ENCODE assay signal across 13 cellular contexts in the genomic region with DNA sequence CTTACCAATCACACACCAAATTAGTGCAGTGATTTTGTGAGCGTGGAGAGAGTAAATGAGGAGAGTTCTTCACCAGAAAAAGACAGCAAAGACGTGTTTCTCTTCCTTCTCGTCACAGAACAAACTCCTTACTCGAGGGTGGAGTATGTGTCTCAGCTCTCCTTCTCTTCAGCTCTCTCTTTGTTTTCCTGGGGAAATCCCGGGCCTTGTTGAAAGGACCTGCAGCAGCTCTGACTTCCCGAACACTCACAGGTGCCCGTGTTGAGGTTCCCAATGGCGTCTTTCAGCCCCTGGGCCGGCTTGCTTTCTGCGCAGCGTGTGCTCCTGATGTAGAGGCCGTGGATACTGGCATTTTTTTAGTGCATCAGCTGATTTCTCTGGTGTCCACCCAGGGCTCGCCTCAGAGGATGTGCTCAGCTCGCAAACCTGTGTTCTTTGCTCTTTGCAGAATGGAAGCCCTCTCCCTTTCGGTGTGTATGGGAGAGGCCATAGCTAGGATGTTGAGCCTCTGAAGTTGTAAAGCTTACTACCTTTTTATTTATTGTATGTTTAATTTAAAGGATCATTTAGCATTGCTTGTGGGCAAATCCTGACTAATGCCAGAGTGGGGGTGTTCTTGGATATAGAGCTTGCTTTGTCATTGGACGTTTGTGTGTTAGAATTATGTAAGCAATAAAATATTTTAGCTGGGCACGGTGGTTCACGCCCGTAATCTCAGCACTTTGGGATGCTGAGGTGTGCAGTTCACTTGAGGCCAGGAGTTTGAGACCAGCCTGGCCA. TPM values are rescaled to one million over a fixed set of nuclear protein-coding genes. Genes with fewer than 3 reads are reported as not detected.
A peak's percentile ranks its signal among the peaks of the same experiment; 100 is the strongest.
DNase-seq lines count a peak whose midpoint lies in the region; ATAC-seq and TF ChIP-seq lines count a peak whose summit lies in the region.
"Had no signal": no experiment of that assay in that cellular context is flagged by ENCODE, and none has a peak within 500 bp of the region (broad histone marks: within the 10 kb centered on the region; RNA-seq: fewer than 3 reads in every experiment).

No MANE protein-coding gene starts in this region.

- WGBS in mammary epithelial cell (ENCODE audit: low coverage, missing lambda C conversion rate): 67% methylated on average over 13 of the region's 19 CpGs

- H3K27ac ChIP-seq in mammary epithelial cell (ENCODE audit: insufficient read depth, low read depth, low read length) (peak overlapping the region; percentile 3), breast epithelium (no peak overlapping the region), epithelial cell of prostate (peak overlapping the region; percentile 76)
- H3K27ac ChIP-seq: adrenal gland, SJSA1 had no signal

- intact Hi-C loops in mammary epithelial cell (cut with micrococcal nuclease) (no loop called here), breast epithelium (cut with DNase I; ENCODE audit: low total_unique reads) (no loop called here)

- H3K27me3 ChIP-seq in mammary epithelial cell (ENCODE audit: insufficient read depth, low read length) (no peaks in the 10 kb centered on the region), breast epithelium (no peaks in the 10 kb centered on the region)
- H3K27me3 ChIP-seq: adrenal gland, gastroesophageal sphincter, SJSA1 had no signal

- H3K4me3 ChIP-seq in mammary epithelial cell (replicated peaks in 1 of 3; ENCODE audit: insufficient read depth in 1 of 3, low read depth in 2 of 3, low read length in 3 of 3) (no peak overlapping the region), breast epithelium (no peak overlapping the region)
- H3K4me3 ChIP-seq: adrenal gland, gastroesophageal sphincter, SJSA1 had no signal

- CTCF ChIA-PET in mammary epithelial cell (lab: Charles Lee; ENCODE audit: low non-redundant PET): no interaction called here

- TF ChIP-seq CTCF in mammary epithelial cell (conservative IDR thresholded peaks at IDR 0.05 in 1 of 2, IDR thresholded peaks at IDR 0.05 in 1 of 2; ENCODE audit: extremely low read depth in 1 of 2, insufficient read depth in 1 of 2, low read depth in 1 of 2, low read length in 2 of 2): no peak
- TF ChIP-seq CTCF in breast epithelium (IDR thresholded peaks at IDR 0.05): no peak

- no peak overlapping the region for H3K4me2 ChIP-seq in mammary epithelial cell (ENCODE audit: insufficient read depth, low read depth, low read length)

- H3K36me3 ChIP-seq in mammary epithelial cell (ENCODE audit: insufficient read depth, low read length) (peaks cover 8% of the 10 kb centered on the region), breast epithelium (peaks cover 9% of the 10 kb centered on the region)

- peaks cover 47 to 68% of the 10 kb centered on the region in 2 donors for H3K36me3 Mint-ChIP-seq in stimulated activated naive B cell treated with anti-CD40 and anti-IgM and Interleukin-4, amounts not matched to agents 10 μg/mL and 1 μg/mL and 100 μg/mL, for 72 hours

- no peak for TF ChIP-seq POLR2A in breast epithelium (IDR thresholded peaks at IDR 0.05)

- H3K27ac Mint-ChIP-seq in stimulated activated naive B cell treated with anti-CD40 and anti-IgM and Interleukin-4, amounts not matched to agents 10 μg/mL and 1 μg/mL and 100 μg/mL, for 72 hours: peak overlapping the region; percentile 38

- H3K9me3 ChIP-seq in mammary epithelial cell (replicated peaks; ENCODE audit: insufficient read depth, low read length): no peaks in the 10 kb centered on the region
- H3K9me3 ChIP-seq in breast epithelium: no peaks in the 10 kb centered on the region
- H3K9me3 ChIP-seq: adrenal gland, gastroesophageal sphincter, SJSA1 had no signal

- H3K4me1 ChIP-seq in mammary epithelial cell (ENCODE audit: insufficient read depth, low read length) (peaks cover 9% of the 10 kb centered on the region), breast epithelium (no peaks in the 10 kb centered on the region)
- H3K4me1 ChIP-seq: adrenal gland, SJSA1 had no signal

- no peak overlapping the region for H3K9ac ChIP-seq in mammary epithelial cell (ENCODE audit: insufficient read depth, low read length)

- no peaks in the 10 kb centered on the region for H4K20me1 ChIP-seq in mammary epithelial cell (ENCODE audit: insufficient read depth, low read length)

- in situ Hi-C loops in mammary epithelial cell (cut with MboI; ENCODE audit: low sequenced_read_pairs in 2 of 2): no loop called here

- DNase-seq in mammary epithelial cell (peak; percentile 58), breast epithelium (ENCODE audit: low spot score in 2 of 2) (no peak), RPMI7951 (ENCODE audit: low read depth) (peak; percentile 61), epithelial cell of prostate (ENCODE audit: low read depth, low spot score) (peak; percentile 16), dedifferentiated amniotic fluid mesenchymal stem cell (ENCODE audit: extremely low spot score) (no peak), NCI-H2081 treated with DMSO at 0.1 percent for 48 hours (lab: John Stamatoyannopoulos, UW) (no peak)
- DNase-seq in stimulated activated naive B cell treated with anti-CD40 and anti-IgM and Interleukin-4, amounts not matched to agents 10 μg/mL and 1 μg/mL and 100 μg/mL, for 72 hours: no peak
- DNase-seq: adrenal gland; NCI-H187; stimulated activated CD4-positive, alpha-beta T cell treated with anti-CD3 and anti-CD28 coated beads, Interleukin-1b, Interleukin-23, amount 100 ng/mL, for 48 hours had no signal

- no peaks in the 10 kb centered on the region for H3K27me3 Mint-ChIP-seq in stimulated activated naive B cell treated with anti-CD40 and anti-IgM and Interleukin-4, amounts not matched to agents 10 μg/mL and 1 μg/mL and 100 μg/mL, for 72 hours

- ATAC-seq in stimulated activated naive B cell treated with anti-CD40 and anti-IgM and Interleukin-4, amounts not matched to agents 10 μg/mL and 1 μg/mL and 100 μg/mL, for 72 hours (replicated peaks): no peak
- ATAC-seq in HG03139 (IDR thresholded peaks at IDR 0.05; ENCODE audit: unreplicated experiment): no peak
- ATAC-seq: gastroesophageal sphincter had no signal

- peaks cover 11% of the 10 kb centered on the region for H3K79me2 ChIP-seq in mammary epithelial cell (ENCODE audit: insufficient read depth, low read length)

- H3K9me3 Mint-ChIP-seq in stimulated activated naive B cell treated with anti-CD40 and anti-IgM and Interleukin-4, amounts not matched to agents 10 μg/mL and 1 μg/mL and 100 μg/mL, for 72 hours: no peaks in the 10 kb centered on the region

- H3K4me3 Mint-ChIP-seq in stimulated activated naive B cell treated with anti-CD40 and anti-IgM and Interleukin-4, amounts not matched to agents 10 μg/mL and 1 μg/mL and 100 μg/mL, for 72 hours: no peak overlapping the region

- no TSS peak for BruUV-seq in mammary epithelial cell (replicated peaks; lab: Mats Ljungman, UMichigan)

- peaks cover 51 to 66% of the 10 kb centered on the region in 2 donors for H3K4me1 Mint-ChIP-seq in stimulated activated naive B cell treated with anti-CD40 and anti-IgM and Interleukin-4, amounts not matched to agents 10 μg/mL and 1 μg/mL and 100 μg/mL, for 72 hours

- dilution Hi-C loops in mammary epithelial cell (cut with HindIII; ENCODE audit: low sequenced_read_pairs): no loop called here

- H2AFZ ChIP-seq in mammary epithelial cell (ENCODE audit: low read depth, low read length): no peak overlapping the region

RNA-seq across cellular contexts. Expression of gene MMP17, which starts 52.9 kb away (rescaled TPM):
- total RNA-seq in mammary epithelial cell: 10 to 100 TPM in 1 of 2 donors, under 1 TPM in 1; 0.50 to 11.3 TPM
- polyA plus RNA-seq in mammary epithelial cell: 8.1 TPM
- polyA minus RNA-seq in mammary epithelial cell: 0.57 TPM
- total RNA-seq in breast epithelium: 10 to 100 TPM in 1 of 3 donors, 1 to 10 TPM in 2; 2.9 to 18.6 (median 4.7) TPM
- 48.7 and 50.9 TPM in 2 replicates for total RNA-seq in RPMI7951 (2014; rRNA removed; shearing (Covaris generic))

Comparison
In these comparisons a context has a peak if more than half of its experiments do, and no peak if none do; other contexts are left out.
1. DNase-seq: peak in mammary epithelial cell (single experiment), RPMI7951 (single experiment) and epithelial cell of prostate (single experiment); none in breast epithelium (0 of 2), stimulated activated naive B cell treated with anti-CD40 and anti-IgM and Interleukin-4, amounts not matched to agents 10 μg/mL and 1 μg/mL and 100 μg/mL, for 72 hours (single experiment), dedifferentiated amniotic fluid mesenchymal stem cell (single experiment) and NCI-H2081 treated with DMSO at 0.1 percent for 48 hours (single experiment).
2. H3K27ac ChIP-seq: peak in mammary epithelial cell (single experiment) and epithelial cell of prostate (single experiment); none in breast epithelium (0 of 2).